20 cellular contexts compared by ENCODE assay signal in genomic region chr12:116628450-116628793, GRCh38.
"Had no signal": no experiment of that assay in that cellular context is flagged by ENCODE, and none has a peak within 500 bp of the region (broad histone marks: within the 10 kb centered on the region; RNA-seq: fewer than 3 reads in every experiment).

No MANE protein-coding gene starts in this region.

- DNase-seq: activated CD4-positive, alpha-beta T cell treated with anti-CD3 and anti-CD28 coated beads, Interleukin-2, amount 10 ng/mL, durations not matched to agents 24 days and 14 days; activated CD4-positive, alpha-beta T cell treated with anti-CD3 and anti-CD28 coated beads, Interleukin-2, amount 50 U/mL, for 48 hours; activated CD4-positive, CD25-positive, alpha-beta regulatory T cell treated with anti-CD3 and anti-CD28 coated beads, Interleukin-2, amount 50 U/mL, for 72 hours; activated gamma-delta T cell; activated naive CD4-positive, alpha-beta T cell treated with anti-CD3 and anti-CD28 coated beads for 36 hours; activated T-cell treated with anti-CD3 and anti-CD28 coated beads, Interleukin-2, amount 50 U/mL, for 48 hours; caudate nucleus; NCI-H1048; NCI-H146; NCI-H187 treated with DMSO at 0.1 percent for 48 hours; NCI-H2081 treated with DMSO at 0.1 percent for 48 hours; NCI-H446; NCI-H524; SHP77 treated with DMSO at 0.1 percent for 48 hours; T-helper 9 cell had no signal

- H3K36me3 Mint-ChIP-seq: activated naive CD8-positive, alpha-beta T cell had no signal

- H3K27ac Mint-ChIP-seq: activated CD4-positive, alpha-beta T cell treated with anti-CD3 and anti-CD28 coated beads, Interleukin-2, amount 10 ng/mL, durations not matched to agents 24 days and 14 days; activated naive CD4-positive, alpha-beta T cell treated with anti-CD3 and anti-CD28 coated beads for 36 hours; activated naive CD8-positive, alpha-beta T cell; activated T-helper 17 cell treated with anti-CD3 and anti-CD28 coated beads, Interleukin-2, amount 50 U/mL, for 72 hours; T-helper 1 cell treated with Interleukin-12 subunit alpha and Interleukin-12 subunit beta and Interleukin-4 antibody, amounts not matched to agents 30 μg/mL and 1 μg/mL, for 36 hours; WTC11 had no signal

- ATAC-seq: activated T-helper 17 cell treated with anti-CD3 and anti-CD28 coated beads, Interleukin-2, amount 50 U/mL, for 72 hours; WTC11 had no signal

- H3K4me3 Mint-ChIP-seq: activated CD4-positive, alpha-beta T cell treated with anti-CD3 and anti-CD28 coated beads, Interleukin-2, amount 10 ng/mL, durations not matched to agents 24 days and 14 days; activated naive CD4-positive, alpha-beta T cell treated with anti-CD3 and anti-CD28 coated beads for 36 hours; activated naive CD8-positive, alpha-beta T cell; activated T-helper 17 cell treated with anti-CD3 and anti-CD28 coated beads, Interleukin-2, amount 50 U/mL, for 72 hours; T-helper 1 cell treated with Interleukin-12 subunit alpha and Interleukin-12 subunit beta and Interleukin-4 antibody, amounts not matched to agents 30 μg/mL and 1 μg/mL, for 36 hours; WTC11 had no signal

- H3K9me3 Mint-ChIP-seq: activated CD4-positive, alpha-beta T cell treated with anti-CD3 and anti-CD28 coated beads, Interleukin-2, amount 10 ng/mL, durations not matched to agents 24 days and 14 days; activated naive CD4-positive, alpha-beta T cell treated with anti-CD3 and anti-CD28 coated beads for 36 hours; activated T-helper 17 cell treated with anti-CD3 and anti-CD28 coated beads, Interleukin-2, amount 50 U/mL, for 72 hours; T-helper 1 cell treated with Interleukin-12 subunit alpha and Interleukin-12 subunit beta and Interleukin-4 antibody, amounts not matched to agents 30 μg/mL and 1 μg/mL, for 36 hours had no signal

- H3K4me3 ChIP-seq: breast epithelium had no signal

- H3K4me1 ChIP-seq: breast epithelium had no signal

- H3K27me3 ChIP-seq: breast epithelium had no signal

- H3K36me3 ChIP-seq: breast epithelium had no signal

- H3K4me1 Mint-ChIP-seq: activated CD4-positive, alpha-beta T cell treated with anti-CD3 and anti-CD28 coated beads, Interleukin-2, amount 10 ng/mL, durations not matched to agents 24 days and 14 days; activated T-helper 17 cell treated with anti-CD3 and anti-CD28 coated beads, Interleukin-2, amount 50 U/mL, for 72 hours had no signal

- H3K27ac ChIP-seq: breast epithelium had no signal
